In genomic region chr1:111738436-111739221, GRCh38 we compare ENCODE assay signal across 8 cellular contexts. TPM values are rescaled to one million over a fixed set of nuclear protein-coding genes. Genes with fewer than 3 reads are reported as not detected.
DNase-seq lines count a peak whose midpoint lies in the region; ATAC-seq and TF ChIP-seq lines count a peak whose summit lies in the region.

No MANE protein-coding gene starts in this region.

- H3K9me3 Mint-ChIP-seq in activated naive CD8-positive, alpha-beta T cell (ENCODE audit: low read depth): no peaks in the 10 kb centered on the region

- peaks cover 20% of the 10 kb centered on the region; the same call in 1 of the 2 replicates for H3K4me1 ChIP-seq in PC-3 (ENCODE audit: insufficient read depth, low read length)

- no peaks in the 10 kb centered on the region for H4K20me1 ChIP-seq in PC-3 (ENCODE audit: low read length)

- TF ChIP-seq CTCF in PC-3 (conservative IDR thresholded peaks at IDR 0.05; ENCODE audit: low read depth, low read length) (no peak), omental fat pad (IDR thresholded peaks at IDR 0.05) (no peak)

- POLR2A ChIA-PET in PC-3 (lab: Charles Lee; ENCODE audit: unreplicated experiment): interaction anchor here (0.7 kb wide), 1 partner anchor 119 kb away, joined by 3 read pairs; no protein-coding TSS in a partner anchor

- no peaks in the 10 kb centered on the region for H3K79me2 ChIP-seq in PC-3 (ENCODE audit: low read length)

- H3K9me3 ChIP-seq in PC-3 (ENCODE audit: low read length): no peaks in the 10 kb centered on the region

- no peaks in the 10 kb centered on the region for H3K36me3 Mint-ChIP-seq in activated naive CD8-positive, alpha-beta T cell

- DNase-seq in Daoy (ENCODE audit: low read depth): peak; percentile 86
- peak; percentile 55 for DNase-seq in HK-2 (ENCODE audit: unreplicated experiment)
- peak; percentile 67 for DNase-seq in PC-3
- DNase-seq in Right ventricle myocardium superior: peak; percentile 88
- DNase-seq in omental fat pad (ENCODE audit: low spot score): no peak
- DNase-seq in MV-4-11 (lab: John Stamatoyannopoulos, UW): no peak

- H3K36me3 ChIP-seq in PC-3 (ENCODE audit: low read depth, low read length): no peaks in the 10 kb centered on the region

- peak overlapping the region; percentile 92 for H3K4me2 ChIP-seq in PC-3 (ENCODE audit: low read length)

- H3K4me3 ChIP-seq in PC-3 (ENCODE audit: low read length): peak overlapping the region; percentile 64

- intact Hi-C loops in PC-3 (cut with micrococcal nuclease) (loop anchor here (2.0 kb wide), 1 partner anchor 24 kb away; no protein-coding TSS in a partner anchor), Right ventricle myocardium superior (cut with DNase I) (no loop called here)

- H3K27me3 ChIP-seq in PC-3 (ENCODE audit: low read length): no peaks in the 10 kb centered on the region

- peak overlapping the region; percentile 94 for H2AFZ ChIP-seq in PC-3 (ENCODE audit: low read length)

- no peaks in the 10 kb centered on the region for H3F3A ChIP-seq in PC-3 (ENCODE audit: low read length, unreplicated experiment)

- H3K4me3 Mint-ChIP-seq in activated naive CD8-positive, alpha-beta T cell: peak overlapping the region; percentile 91

- CTCF ChIA-PET in PC-3 (lab: Charles Lee): interaction anchor here (0.6 to 1.2 kb wide), 2 partner anchors 12 to 24 kb away, joined by 3 to 4 read pairs; no protein-coding TSS in a partner anchor

- H3K27ac Mint-ChIP-seq in activated naive CD8-positive, alpha-beta T cell: no peak overlapping the region

- ATAC-seq in GM21381 (IDR thresholded peaks at IDR 0.05; ENCODE audit: unreplicated experiment) (peak; percentile 41), PC-3 (peak; percentile 68), Right ventricle myocardium superior (ENCODE audit: poor library complexity) (peak; percentile 65), omental fat pad (ENCODE audit: low FRiP score) (peak; percentile 70)

- H3K9me2 ChIP-seq in PC-3 (replicated peaks; ENCODE audit: low read length): no peaks in the 10 kb centered on the region

- no TSS peak for BruUV-seq in PC-3 (replicated peaks; lab: Mats Ljungman, UMichigan)

- H3K27me3 Mint-ChIP-seq in activated naive CD8-positive, alpha-beta T cell: peaks cover 12% of the 10 kb centered on the region

- H3K9ac ChIP-seq in PC-3 (ENCODE audit: low read length): peak overlapping the region; percentile 9; the same call in 1 of the 2 replicates

- H3K27ac ChIP-seq in PC-3 (ENCODE audit: low read length): no peak overlapping the region

- H3K4me1 Mint-ChIP-seq in activated naive CD8-positive, alpha-beta T cell (ENCODE audit: low read depth): peaks cover 16% of the 10 kb centered on the region

RNA-seq across cellular contexts. Expression of gene INKA2, which starts 0.6 kb away (rescaled TPM):
- total RNA-seq in Daoy (2014; rRNA removed; shearing (Covaris generic)): 0.71 and 0.91 TPM in 2 replicates
- total RNA-seq in PC-3 (2014; rRNA removed): 0.11 TPM in 1 of 2 replicates, not detected in the other
- total RNA-seq in Right ventricle myocardium superior: 28.4 TPM
- 10 to 100 TPM in 1 of 4 donors, 1 to 10 TPM in 3; 2.1 to 21.3 (median 6.6) TPM for total RNA-seq in omental fat pad

RNA-seq across cellular contexts. Expression of gene DDX20, which starts 17.1 kb away (rescaled TPM):
- total RNA-seq in Daoy (2014; rRNA removed; shearing (Covaris generic)): 52.7 and 64.6 TPM in 2 replicates
- 21.6 and 22.2 TPM in 2 replicates for total RNA-seq in PC-3 (2014; rRNA removed)
- 5.8 TPM for total RNA-seq in Right ventricle myocardium superior
- total RNA-seq in omental fat pad: 10 to 100 TPM; 12.8 to 24.7 (median 21.3) TPM

Comparison
In these comparisons a context has a peak if more than half of its experiments do, and no peak if none do; other contexts are left out.
1. DNase-seq: peak in Daoy (single experiment), HK-2 (single experiment), PC-3 (single experiment) and Right ventricle myocardium superior (single experiment); none in omental fat pad (single experiment) and MV-4-11 (single experiment).
2. Peak in every context shown above with its lines, with median percentiles within 50 percentile points of each other: ATAC-seq.